Comparison of ENCODE assay signal across 23 cellular contexts in the genomic region with DNA sequence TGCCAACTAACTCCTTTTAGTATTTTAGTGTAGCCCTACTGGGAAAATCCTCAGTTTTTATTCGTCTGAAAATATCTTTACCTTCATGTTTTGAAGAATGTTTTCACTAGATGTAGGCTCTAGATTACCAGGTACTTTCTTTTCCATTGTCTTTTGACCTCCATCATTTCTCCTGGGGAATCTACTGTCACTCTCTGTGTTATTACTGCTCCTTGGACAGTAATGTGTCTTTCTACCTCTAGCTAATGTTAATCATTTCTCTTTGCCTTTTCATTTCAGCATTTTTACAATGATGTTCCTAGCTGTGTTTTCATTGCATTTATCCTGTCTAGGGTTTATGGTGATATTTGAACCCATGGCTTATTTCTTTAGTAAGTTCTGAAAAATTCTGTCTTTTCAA.
"Had no signal": no experiment of that assay in that cellular context is flagged by ENCODE, and none has a peak within 500 bp of the region (broad histone marks: within the 10 kb centered on the region; RNA-seq: fewer than 3 reads in every experiment).

No MANE protein-coding gene starts in this region.

- DNase-seq: islet precursor cell; left ventricle myocardium inferior; midbrain; mucosa of descending colon; naive thymus-derived CD4-positive, alpha-beta T cell; ovary; stimulated activated CD4-positive, alpha-beta T cell treated with anti-CD3 and anti-CD28 coated beads, Interleukin-12 subunit alpha, Interleukin-12 subunit beta, amount 100 ng/mL, for 4 hours; stimulated activated CD4-positive, alpha-beta T cell treated with anti-CD3 and anti-CD28 coated beads, Interleukin-15, amount 100 ng/mL, for 24 hours; stimulated activated CD4-positive, alpha-beta T cell treated with anti-CD3 and anti-CD28 coated beads, Interleukin-2, amount 100 ng/mL, for 24 hours; stimulated activated CD4-positive, alpha-beta T cell treated with anti-CD3 and anti-CD28 coated beads, Interleukin-4, amount 100 ng/mL, for 1 hour; stimulated activated naive B cell treated with anti-CD40 and anti-IgM and Interleukin-4, amounts not matched to agents 10 μg/mL and 1 μg/mL and 100 μg/mL, for 72 hours; stimulated activated naive CD8-positive, alpha-beta T cell treated with anti-CD3 and anti-CD28 coated beads, Interleukin-15, Interleukin-2, amounts not matched to agents 100 U/mL and 50 U/mL, for 24 hours; stomach; testis; thyroid gland; transverse colon; upper lobe of left lung had no signal

- H3K4me1 ChIP-seq: left ventricle myocardium inferior, right atrium auricular region, testis, thyroid gland, transverse colon, upper lobe of left lung had no signal

- H3K27ac ChIP-seq: left ventricle myocardium inferior, ovary, right atrium auricular region, skin epidermis, stomach, testis, thyroid gland, transverse colon, upper lobe of left lung, vagina had no signal

- H3K9me3 ChIP-seq: mucosa of descending colon, ovary, testis, thyroid gland, vagina had no signal

- H3K36me3 ChIP-seq: left ventricle myocardium inferior, ovary, right atrium auricular region, stomach, thyroid gland, transverse colon, upper lobe of left lung, vagina had no signal

- H3K4me3 ChIP-seq: left ventricle myocardium inferior, lung, mucosa of descending colon, ovary, right atrium auricular region, skin epidermis, stomach, testis, thyroid gland, transverse colon, upper lobe of left lung, vagina had no signal

- ATAC-seq: mucosa of descending colon; naive thymus-derived CD4-positive, alpha-beta T cell; natural killer cell treated with Interleukin-12 subunit alpha and Interleukin-12 subunit beta and Interleukin-15 and Interleukin-18, amount 100 ng/mL, for 72 hours; sciatic nerve; stimulated activated naive B cell treated with anti-CD40 and anti-IgM and Interleukin-4, amounts not matched to agents 10 μg/mL and 1 μg/mL and 100 μg/mL, for 72 hours; stimulated activated naive CD8-positive, alpha-beta T cell treated with anti-CD3 and anti-CD28 coated beads, Interleukin-15, Interleukin-2, amounts not matched to agents 100 U/mL and 50 U/mL, for 24 hours had no signal

- H3K27me3 ChIP-seq: ovary, testis, vagina had no signal
